20 cellular contexts compared by ENCODE assay signal in the genomic region with DNA sequence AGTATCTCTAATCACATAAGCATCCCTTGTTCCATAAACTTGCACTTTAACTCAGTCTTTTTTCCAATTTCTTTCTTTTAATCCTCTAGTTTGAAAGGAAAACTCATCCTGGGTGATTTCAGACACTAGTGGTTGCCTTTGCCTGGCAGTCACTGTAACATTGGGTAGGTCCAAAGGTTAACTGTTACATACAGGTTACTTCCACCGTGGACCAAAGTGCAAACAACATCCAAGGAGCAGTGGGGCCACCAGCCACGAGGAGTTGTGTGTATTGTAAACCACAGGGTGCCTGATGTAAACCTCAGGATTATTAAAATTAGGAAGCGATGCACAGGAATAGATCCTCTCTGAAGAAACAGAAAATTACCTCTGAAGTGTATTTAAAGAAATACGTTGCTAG.
"Had no signal": no experiment of that assay in that cellular context is flagged by ENCODE, and none has a peak within 500 bp of the region (broad histone marks: within the 10 kb centered on the region; RNA-seq: fewer than 3 reads in every experiment).

No MANE protein-coding gene starts in this region.

- H3K27ac Mint-ChIP-seq: activated naive CD8-positive, alpha-beta T cell; immature natural killer cell; mesothelial cell of epicardium; natural killer cell; progenitor cell of endocrine pancreas had no signal

- H3K36me3 Mint-ChIP-seq: natural killer cell had no signal

- H3K27me3 ChIP-seq: upper lobe of left lung had no signal

- H3K27me3 Mint-ChIP-seq: activated naive CD8-positive, alpha-beta T cell; progenitor cell of endocrine pancreas had no signal

- DNase-seq: activated gamma-delta T cell treated with Interleukin-2 at 50 U/mL for 16 hours; activated T-cell treated with anti-CD3 and anti-CD28 coated beads, Interleukin-2, amount 50 U/mL, for 1 hour; central memory CD4-positive, alpha-beta T cell; dermis blood vessel endothelial cell; effector CD8-positive, alpha-beta T cell; foreskin melanocyte; immature natural killer cell; left ventricle myocardium inferior; mammary epithelial cell; natural killer cell; retina; stimulated activated CD4-positive, alpha-beta T cell treated with anti-CD3 and anti-CD28 coated beads, Interleukin-4, amount 100 ng/mL, for 24 hours; stimulated activated naive CD4-positive, alpha-beta T cell treated with Interleukin-2 at 50 U/mL for 16 hours; T-helper 2 cell; upper lobe of left lung had no signal

- ATAC-seq: esophagus mucosa, natural killer cell had no signal

- H3K4me3 ChIP-seq: left ventricle myocardium inferior, thoracic aorta, upper lobe of left lung had no signal

- H3K4me1 ChIP-seq: left ventricle myocardium inferior had no signal

- H3K9me3 Mint-ChIP-seq: immature natural killer cell, mesothelial cell of epicardium, natural killer cell had no signal

- H3K4me1 Mint-ChIP-seq: immature natural killer cell, mesothelial cell of epicardium, natural killer cell had no signal

- H3K9me3 ChIP-seq: left ventricle myocardium inferior, thoracic aorta, upper lobe of left lung had no signal

- H3K27ac ChIP-seq: left ventricle myocardium inferior, thoracic aorta, upper lobe of left lung had no signal

- H3K4me3 Mint-ChIP-seq: activated naive CD8-positive, alpha-beta T cell; immature natural killer cell; mesothelial cell of epicardium; natural killer cell had no signal
